ENCODE assay signal across 13 cellular contexts in the genomic region with DNA sequence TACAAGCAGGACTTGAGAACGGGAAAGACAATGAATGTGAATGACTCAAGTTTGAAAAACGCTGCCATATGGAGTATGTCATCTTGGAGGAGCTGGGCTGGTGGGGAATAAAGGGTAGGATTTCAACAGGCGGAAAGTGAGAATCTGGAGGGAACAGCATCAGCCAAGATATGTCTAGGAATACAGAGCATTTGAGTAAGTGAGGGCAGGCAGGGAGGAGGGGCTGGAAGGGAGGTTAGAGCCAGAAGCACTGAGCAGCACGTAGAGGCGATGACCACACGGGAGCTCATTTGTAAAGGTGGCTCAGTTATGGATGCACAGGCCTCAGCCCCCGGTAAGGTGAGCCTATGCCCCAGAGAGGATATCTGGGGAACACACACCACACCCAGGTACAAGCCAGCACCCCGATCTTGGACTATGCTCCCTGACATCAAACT.
A peak's percentile ranks its signal among the peaks of the same experiment; 100 is the strongest.
DNase-seq lines count a peak whose midpoint lies in the region; ATAC-seq, FAIRE-seq and TF ChIP-seq lines count a peak whose summit lies in the region.
"Had no signal": no experiment of that assay in that cellular context is flagged by ENCODE, and none has a peak within 500 bp of the region (broad histone marks: within the 10 kb centered on the region; RNA-seq: fewer than 3 reads in every experiment).

No MANE protein-coding gene starts in this region.

- H3K36me3 ChIP-seq in brain microvascular endothelial cell (replicated peaks) = peaks cover 44% of the 10 kb centered on the region

- H3K4me3 ChIP-seq in brain microvascular endothelial cell (ENCODE audit: low read depth, low read length) = no peak overlapping the region

- peaks cover 42% of the 10 kb centered on the region for H3K36me3 Mint-ChIP-seq in mesothelial cell of epicardium

- no peak for ATAC-seq in HG02610 (IDR thresholded peaks at IDR 0.05; ENCODE audit: unreplicated experiment)
- ATAC-seq: activated CD8-positive, alpha-beta T cell treated with anti-CD3 and anti-CD28 coated beads for 36 hours; naive thymus-derived CD8-positive, alpha-beta T cell; stimulated activated memory B cell treated with anti-CD40 and anti-IgM and Interleukin-4, amounts not matched to agents 10 μg/mL and 1 μg/mL and 100 μg/mL, for 72 hours had no signal

- H3K27me3 ChIP-seq in brain microvascular endothelial cell (replicated peaks) = no peaks in the 10 kb centered on the region

- FAIRE-seq in HTR-8/SVneo (lab: Jason Lieb, UNC) = peak; percentile 82

- no peaks in the 10 kb centered on the region for H3K27me3 Mint-ChIP-seq in mesothelial cell of epicardium (ENCODE audit: low read depth)
- H3K27me3 Mint-ChIP-seq: activated CD8-positive, alpha-beta T cell treated with anti-CD3 and anti-CD28 coated beads for 36 hours; activated naive CD8-positive, alpha-beta T cell treated with anti-CD3 and anti-CD28 coated beads, Interleukin-2, amount 10 ng/mL, durations not matched to agents 7 days and 5 days; naive thymus-derived CD8-positive, alpha-beta T cell; stimulated activated memory B cell treated with anti-CD40 and anti-IgM and Interleukin-4, amounts not matched to agents 10 μg/mL and 1 μg/mL and 100 μg/mL, for 72 hours had no signal

- no peaks in the 10 kb centered on the region for H3K9me3 Mint-ChIP-seq in mesothelial cell of epicardium
- H3K9me3 Mint-ChIP-seq: activated CD8-positive, alpha-beta T cell treated with anti-CD3 and anti-CD28 coated beads for 36 hours; activated naive CD8-positive, alpha-beta T cell treated with anti-CD3 and anti-CD28 coated beads, Interleukin-2, amount 10 ng/mL, durations not matched to agents 7 days and 5 days; naive thymus-derived CD8-positive, alpha-beta T cell; stimulated activated memory B cell treated with anti-CD40 and anti-IgM and Interleukin-4, amounts not matched to agents 10 μg/mL and 1 μg/mL and 100 μg/mL, for 72 hours had no signal

- H3K27ac Mint-ChIP-seq in mesothelial cell of epicardium = peak overlapping the region; percentile 6
- H3K27ac Mint-ChIP-seq: activated CD8-positive, alpha-beta T cell treated with anti-CD3 and anti-CD28 coated beads for 36 hours; activated naive CD8-positive, alpha-beta T cell treated with anti-CD3 and anti-CD28 coated beads, Interleukin-2, amount 10 ng/mL, durations not matched to agents 7 days and 5 days; stimulated activated memory B cell treated with anti-CD40 and anti-IgM and Interleukin-4, amounts not matched to agents 10 μg/mL and 1 μg/mL and 100 μg/mL, for 72 hours had no signal

- TF ChIP-seq CTCF in brain microvascular endothelial cell (IDR thresholded peaks at IDR 0.05; ENCODE audit: low read depth, low read length, missing control alignments) (no peak), mesothelial cell of epicardium (IDR thresholded peaks at IDR 0.05; ENCODE audit: unreplicated experiment) (no peak)

- H3K4me3 Mint-ChIP-seq in mesothelial cell of epicardium = no peak overlapping the region
- H3K4me3 Mint-ChIP-seq: activated CD8-positive, alpha-beta T cell treated with anti-CD3 and anti-CD28 coated beads for 36 hours; activated naive CD8-positive, alpha-beta T cell treated with anti-CD3 and anti-CD28 coated beads, Interleukin-2, amount 10 ng/mL, durations not matched to agents 7 days and 5 days; naive thymus-derived CD8-positive, alpha-beta T cell; stimulated activated memory B cell treated with anti-CD40 and anti-IgM and Interleukin-4, amounts not matched to agents 10 μg/mL and 1 μg/mL and 100 μg/mL, for 72 hours had no signal

- DNase-seq in AG08395 (ENCODE audit: low spot score) (peak; percentile 44), HTR-8/SVneo (ENCODE audit: insufficient read length, low spot score) (peak; percentile 41), brain microvascular endothelial cell (peak; percentile 20), mesothelial cell of epicardium (ENCODE audit: low spot score in 2 of 2, unreplicated experiment in 2 of 2) (no peak), D341Med (ENCODE audit: low spot score) (no peak), occipital lobe (lab: John Stamatoyannopoulos, UW) (no peak), CD1c-positive myeloid dendritic cell (ENCODE audit: extremely low spot score) (no peak)
- DNase-seq: activated CD8-positive, alpha-beta T cell treated with anti-CD3 and anti-CD28 coated beads for 36 hours; activated naive CD8-positive, alpha-beta T cell treated with anti-CD3 and anti-CD28 coated beads, Interleukin-2, amount 10 ng/mL, durations not matched to agents 7 days and 5 days; naive thymus-derived CD8-positive, alpha-beta T cell; T-helper 1 cell had no signal

- H3K4me1 Mint-ChIP-seq in mesothelial cell of epicardium = peaks cover 23% of the 10 kb centered on the region
- H3K4me1 Mint-ChIP-seq: activated naive CD8-positive, alpha-beta T cell treated with anti-CD3 and anti-CD28 coated beads, Interleukin-2, amount 10 ng/mL, durations not matched to agents 7 days and 5 days; stimulated activated memory B cell treated with anti-CD40 and anti-IgM and Interleukin-4, amounts not matched to agents 10 μg/mL and 1 μg/mL and 100 μg/mL, for 72 hours had no signal

- in situ Hi-C loops in brain microvascular endothelial cell (cut with HindIII; ENCODE audit: low pct_ligation_motif_present, low sequenced_read_pairs) = loop anchor here (25.0 kb wide), 1 partner anchor 371 kb away; no protein-coding TSS in a partner anchor

- no peak overlapping the region for H3K27ac ChIP-seq in brain microvascular endothelial cell

Comparison
In these comparisons a context has a peak if more than half of its experiments do, and no peak if none do; other contexts are left out.
1. DNase-seq: peak in AG08395 (single experiment), HTR-8/SVneo (single experiment) and brain microvascular endothelial cell (single experiment); none in mesothelial cell of epicardium (0 of 2), D341Med (single experiment), occipital lobe (single experiment) and CD1c-positive myeloid dendritic cell (single experiment).